8 cellular contexts compared by ENCODE assay signal in genomic region chr1:22930235-22930912, GRCh38.
DNase-seq lines count a peak whose midpoint lies in the region; ATAC-seq and TF ChIP-seq lines count a peak whose summit lies in the region.

No MANE protein-coding gene starts in this region.

- no peak for ATAC-seq in HG03159 (IDR thresholded peaks at IDR 0.05; ENCODE audit: unreplicated experiment)

- TF ChIP-seq CTCF in GM12865 (IDR thresholded peaks at IDR 0.05; ENCODE audit: insufficient read depth, low read depth, low read length, missing control alignments) (peak; percentile 76), astrocyte of the spinal cord (IDR thresholded peaks at IDR 0.05; ENCODE audit: low read depth, low read length) (peak; percentile 92)

- in situ Hi-C loops in astrocyte of the spinal cord (cut with HindIII; ENCODE audit: low sequenced_read_pairs) = no loop called here

- DNase-seq in 8988T (peak; percentile 74), GM12865 (ENCODE audit: low read depth) (peak; percentile 40), NCI-H69 (lab: John Stamatoyannopoulos, UW) (peak; percentile 57), astrocyte of the spinal cord (ENCODE audit: low read depth, low spot score) (peak; percentile 24), iPS-NIHi11 (ENCODE audit: low spot score) (peak; percentile 97), T-helper 2 cell (no peak)
- peak; percentile 10 to 28 for DNase-seq in stimulated activated CD4-positive, alpha-beta T cell treated with anti-CD3 and anti-CD28 coated beads, Interleukin-2, amount 100 ng/mL, for 48 hours

- H3K4me3 ChIP-seq in GM12865 (ENCODE audit: low read depth, low read length) (no peak overlapping the region), astrocyte of the spinal cord (ENCODE audit: low read depth, low read length) (no peak overlapping the region)

Comparison
In these comparisons a context has a peak if more than half of its experiments do, and no peak if none do; other contexts are left out.
1. DNase-seq: peak in 8988T (single experiment), GM12865 (single experiment), NCI-H69 (single experiment), astrocyte of the spinal cord (single experiment), iPS-NIHi11 (single experiment) and stimulated activated CD4-positive, alpha-beta T cell treated with anti-CD3 and anti-CD28 coated beads, Interleukin-2, amount 100 ng/mL, for 48 hours (2 of 2); none in T-helper 2 cell (0 of 5).